Comparison of ENCODE assay signal across 28 cellular contexts in genomic region chr10:106864031-106864430, GRCh38.
"Had no signal": no experiment of that assay in that cellular context is flagged by ENCODE, and none has a peak within 500 bp of the region (broad histone marks: within the 10 kb centered on the region; RNA-seq: fewer than 3 reads in every experiment).

No MANE protein-coding gene starts in this region.

- H3K4me2 ChIP-seq: hepatocyte had no signal

- H2AFZ ChIP-seq: hepatocyte had no signal

- H3K27ac ChIP-seq: ascending aorta, breast epithelium, cardiac muscle cell, colonic mucosa, epithelial cell of prostate, esophagus squamous epithelium, gastroesophageal sphincter, heart right ventricle, hepatocyte had no signal

- ATAC-seq: activated CD4-positive, alpha-beta T cell treated with anti-CD3 and anti-CD28 coated beads for 36 hours; activated CD8-positive, alpha-beta T cell treated with anti-CD3 and anti-CD28 coated beads, Interleukin-2, amount 10 ng/mL, durations not matched to agents 7 days and 5 days; activated naive CD4-positive, alpha-beta T cell treated with anti-CD3 and anti-CD28 coated beads, Interleukin-2, amount 50 U/mL, for 72 hours; activated T-cell treated with anti-CD3 and anti-CD28 coated beads, Interleukin-2, amount 50 U/mL, for 72 hours; gastroesophageal sphincter; heart right ventricle had no signal

- H3K4me3 ChIP-seq: ascending aorta, breast epithelium, cardiac muscle cell, colonic mucosa, esophagus squamous epithelium, gastroesophageal sphincter, heart right ventricle, hepatocyte had no signal

- DNase-seq: activated CD4-positive, alpha-beta memory T cell treated with anti-CD3 and anti-CD28 coated beads for 36 hours; activated CD4-positive, alpha-beta T cell treated with anti-CD3 and anti-CD28 coated beads for 36 hours; activated CD4-positive, alpha-beta T cell treated with anti-CD3 and anti-CD28 coated beads, Interleukin-2, amount 10 ng/mL, durations not matched to agents 24 days and 14 days; activated CD4-positive, CD25-positive, alpha-beta regulatory T cell; activated CD4-positive, CD25-positive, alpha-beta regulatory T cell treated with anti-CD3 and anti-CD28 coated beads, Interleukin-2, amount 50 U/mL, for 72 hours; activated CD8-positive, alpha-beta memory T cell treated with anti-CD3 and anti-CD28 coated beads, Interleukin-2, amount 50 U/mL, for 48 hours; activated CD8-positive, alpha-beta T cell treated with anti-CD3 and anti-CD28 coated beads, Interleukin-2, amount 10 ng/mL, durations not matched to agents 7 days and 5 days; activated gamma-delta T cell; activated naive CD4-positive, alpha-beta T cell; activated naive CD4-positive, alpha-beta T cell treated with anti-CD3 and anti-CD28 coated beads, Interleukin-2, amount 10 ng/mL, durations not matched to agents 7 days and 5 days; activated naive CD8-positive, alpha-beta T cell treated with anti-CD3 and anti-CD28 coated beads, Interleukin-2, amount 10 ng/mL, durations not matched to agents 7 days and 5 days; activated T-cell treated with anti-CD3 and anti-CD28 coated beads for 4 hours; activated T-cell treated with anti-CD3 and anti-CD28 coated beads, Interleukin-2, amount 50 U/mL, for 24 hours; activated T-cell treated with anti-CD3 and anti-CD28 coated beads, Interleukin-2, amount 50 U/mL, for 72 hours; central memory CD4-positive, alpha-beta T cell; cerebellar nuclear complex; colonic mucosa; effector CD8-positive, alpha-beta T cell; esophagus squamous epithelium; heart right ventricle had no signal

- H3K9me3 ChIP-seq: ascending aorta, breast epithelium, colonic mucosa had no signal

- H3K27me3 Mint-ChIP-seq: activated CD4-positive, alpha-beta memory T cell treated with anti-CD3 and anti-CD28 coated beads for 36 hours; activated CD4-positive, alpha-beta T cell treated with anti-CD3 and anti-CD28 coated beads for 36 hours; activated CD4-positive, alpha-beta T cell treated with anti-CD3 and anti-CD28 coated beads, Interleukin-2, amount 10 ng/mL, durations not matched to agents 24 days and 14 days; activated naive CD4-positive, alpha-beta T cell treated with anti-CD3 and anti-CD28 coated beads, Interleukin-2, amount 10 ng/mL, durations not matched to agents 7 days and 5 days; activated naive CD8-positive, alpha-beta T cell treated with anti-CD3 and anti-CD28 coated beads, Interleukin-2, amount 10 ng/mL, durations not matched to agents 7 days and 5 days; activated T-cell treated with anti-CD3 and anti-CD28 coated beads, Interleukin-2, amount 50 U/mL, for 24 hours had no signal

- H3K36me3 Mint-ChIP-seq: activated CD4-positive, alpha-beta memory T cell treated with anti-CD3 and anti-CD28 coated beads for 36 hours; activated naive CD4-positive, alpha-beta T cell treated with anti-CD3 and anti-CD28 coated beads, Interleukin-2, amount 10 ng/mL, durations not matched to agents 7 days and 5 days; activated naive CD4-positive, alpha-beta T cell treated with anti-CD3 and anti-CD28 coated beads, Interleukin-2, amount 50 U/mL, for 72 hours; activated naive CD8-positive, alpha-beta T cell treated with anti-CD3 and anti-CD28 coated beads, Interleukin-2, amount 10 ng/mL, durations not matched to agents 7 days and 5 days had no signal

- H3K27ac Mint-ChIP-seq: activated CD4-positive, alpha-beta memory T cell treated with anti-CD3 and anti-CD28 coated beads for 36 hours; activated CD4-positive, alpha-beta T cell treated with anti-CD3 and anti-CD28 coated beads for 36 hours; activated CD4-positive, alpha-beta T cell treated with anti-CD3 and anti-CD28 coated beads, Interleukin-2, amount 10 ng/mL, durations not matched to agents 24 days and 14 days; activated CD8-positive, alpha-beta T cell treated with anti-CD3 and anti-CD28 coated beads, Interleukin-2, amount 10 ng/mL, durations not matched to agents 7 days and 5 days; activated naive CD4-positive, alpha-beta T cell treated with anti-CD3 and anti-CD28 coated beads, Interleukin-2, amount 10 ng/mL, durations not matched to agents 7 days and 5 days; activated naive CD4-positive, alpha-beta T cell treated with anti-CD3 and anti-CD28 coated beads, Interleukin-2, amount 50 U/mL, for 72 hours; activated naive CD8-positive, alpha-beta T cell treated with anti-CD3 and anti-CD28 coated beads, Interleukin-2, amount 10 ng/mL, durations not matched to agents 7 days and 5 days; activated T-cell treated with anti-CD3 and anti-CD28 coated beads, Interleukin-2, amount 50 U/mL, for 24 hours; activated T-cell treated with anti-CD3 and anti-CD28 coated beads, Interleukin-2, amount 50 U/mL, for 72 hours; brain had no signal

- H3K4me3 Mint-ChIP-seq: activated CD4-positive, alpha-beta memory T cell treated with anti-CD3 and anti-CD28 coated beads for 36 hours; activated CD4-positive, alpha-beta T cell treated with anti-CD3 and anti-CD28 coated beads for 36 hours; activated CD4-positive, alpha-beta T cell treated with anti-CD3 and anti-CD28 coated beads, Interleukin-2, amount 10 ng/mL, durations not matched to agents 24 days and 14 days; activated CD8-positive, alpha-beta T cell treated with anti-CD3 and anti-CD28 coated beads, Interleukin-2, amount 10 ng/mL, durations not matched to agents 7 days and 5 days; activated naive CD4-positive, alpha-beta T cell treated with anti-CD3 and anti-CD28 coated beads, Interleukin-2, amount 10 ng/mL, durations not matched to agents 7 days and 5 days; activated naive CD8-positive, alpha-beta T cell treated with anti-CD3 and anti-CD28 coated beads, Interleukin-2, amount 10 ng/mL, durations not matched to agents 7 days and 5 days; activated T-cell treated with anti-CD3 and anti-CD28 coated beads, Interleukin-2, amount 50 U/mL, for 24 hours; activated T-cell treated with anti-CD3 and anti-CD28 coated beads, Interleukin-2, amount 50 U/mL, for 72 hours; brain had no signal

- H3K27me3 ChIP-seq: ascending aorta, breast epithelium, cardiac muscle cell, colonic mucosa, esophagus squamous epithelium, gastroesophageal sphincter, heart right ventricle, hepatocyte had no signal

- H3K36me3 ChIP-seq: ascending aorta, breast epithelium, cardiac muscle cell, colonic mucosa, esophagus squamous epithelium, gastroesophageal sphincter, heart right ventricle had no signal

- H3K4me1 ChIP-seq: ascending aorta, breast epithelium, colonic mucosa, esophagus squamous epithelium, gastroesophageal sphincter, heart right ventricle had no signal

- H3K4me1 Mint-ChIP-seq: activated CD4-positive, alpha-beta T cell treated with anti-CD3 and anti-CD28 coated beads for 36 hours; activated CD4-positive, alpha-beta T cell treated with anti-CD3 and anti-CD28 coated beads, Interleukin-2, amount 10 ng/mL, durations not matched to agents 24 days and 14 days; activated naive CD4-positive, alpha-beta T cell treated with anti-CD3 and anti-CD28 coated beads, Interleukin-2, amount 10 ng/mL, durations not matched to agents 7 days and 5 days; activated naive CD8-positive, alpha-beta T cell treated with anti-CD3 and anti-CD28 coated beads, Interleukin-2, amount 10 ng/mL, durations not matched to agents 7 days and 5 days; brain had no signal

- H3K79me2 ChIP-seq: hepatocyte had no signal
